Comparison of ENCODE assay signal across 14 cellular contexts in the genomic region with DNA sequence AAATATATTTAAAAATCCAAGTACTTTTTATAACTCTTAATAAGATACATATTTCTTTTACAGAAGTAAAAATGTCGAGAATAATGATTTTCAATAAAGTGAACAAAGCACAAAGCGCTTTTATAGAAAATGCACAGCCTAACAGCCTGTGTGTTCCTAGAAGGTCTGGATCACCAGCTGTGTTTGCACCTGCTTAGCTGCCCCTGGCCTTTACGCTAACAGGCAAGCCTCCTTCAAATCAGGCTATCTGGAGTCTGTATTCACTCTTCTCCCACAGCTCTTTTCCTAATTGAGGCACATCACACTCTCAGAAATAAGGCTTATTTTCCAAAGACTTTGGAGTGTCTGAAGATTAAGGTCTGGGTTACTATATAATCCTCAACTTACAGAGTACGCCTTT.
DNase-seq lines count a peak whose midpoint lies in the region; ATAC-seq lines count a peak whose summit lies in the region.
"Had no signal": no experiment of that assay in that cellular context is flagged by ENCODE, and none has a peak within 500 bp of the region (broad histone marks: within the 10 kb centered on the region; RNA-seq: fewer than 3 reads in every experiment).

No MANE protein-coding gene starts in this region.

- ATAC-seq in GM21526 (IDR thresholded peaks at IDR 0.05; ENCODE audit: low FRiP score, unreplicated experiment) (no peak), GM21619 (IDR thresholded peaks at IDR 0.05; ENCODE audit: unreplicated experiment) (no peak)
- ATAC-seq: T-helper 17 cell had no signal

- DNase-seq in COLO668 (lab: John Stamatoyannopoulos, UW; ENCODE audit: unreplicated experiment) (peak; percentile 69), NCI-H1092 (lab: John Stamatoyannopoulos, UW) (peak; percentile 77), NCI-H2107 treated with DMSO at 0.1 percent for 48 hours (lab: John Stamatoyannopoulos, UW; ENCODE audit: unreplicated experiment) (peak; percentile 54), SHP77 treated with DMSO at 0.1 percent for 48 hours (lab: John Stamatoyannopoulos, UW) (peak; percentile 29), NCI-H510A treated with DMSO at 0.1 percent for 48 hours (lab: John Stamatoyannopoulos, UW) (no peak)
- no peak for DNase-seq in NK-92 treated with Interleukin-12 subunit alpha and Interleukin-12 subunit beta, amount 100 ng/mL, for 24 hours (lab: John Stamatoyannopoulos, UW)
- DNase-seq: ACHN; CD4-positive, CD25-positive, alpha-beta regulatory T cell; GOT3; NCI-H2029; NCI-H446 treated with DMSO at 0.1 percent for 48 hours; T-helper 17 cell had no signal

Comparison
In these comparisons a context has a peak if more than half of its experiments do, and no peak if none do; other contexts are left out.
1. DNase-seq: peak in COLO668 (single experiment), NCI-H1092 (single experiment), NCI-H2107 treated with DMSO at 0.1 percent for 48 hours (single experiment) and SHP77 treated with DMSO at 0.1 percent for 48 hours (single experiment); none in NK-92 treated with Interleukin-12 subunit alpha and Interleukin-12 subunit beta, amount 100 ng/mL, for 24 hours (single experiment) and NCI-H510A treated with DMSO at 0.1 percent for 48 hours (single experiment).